1 cellular context compared by ENCODE assay signal in the genomic region with DNA sequence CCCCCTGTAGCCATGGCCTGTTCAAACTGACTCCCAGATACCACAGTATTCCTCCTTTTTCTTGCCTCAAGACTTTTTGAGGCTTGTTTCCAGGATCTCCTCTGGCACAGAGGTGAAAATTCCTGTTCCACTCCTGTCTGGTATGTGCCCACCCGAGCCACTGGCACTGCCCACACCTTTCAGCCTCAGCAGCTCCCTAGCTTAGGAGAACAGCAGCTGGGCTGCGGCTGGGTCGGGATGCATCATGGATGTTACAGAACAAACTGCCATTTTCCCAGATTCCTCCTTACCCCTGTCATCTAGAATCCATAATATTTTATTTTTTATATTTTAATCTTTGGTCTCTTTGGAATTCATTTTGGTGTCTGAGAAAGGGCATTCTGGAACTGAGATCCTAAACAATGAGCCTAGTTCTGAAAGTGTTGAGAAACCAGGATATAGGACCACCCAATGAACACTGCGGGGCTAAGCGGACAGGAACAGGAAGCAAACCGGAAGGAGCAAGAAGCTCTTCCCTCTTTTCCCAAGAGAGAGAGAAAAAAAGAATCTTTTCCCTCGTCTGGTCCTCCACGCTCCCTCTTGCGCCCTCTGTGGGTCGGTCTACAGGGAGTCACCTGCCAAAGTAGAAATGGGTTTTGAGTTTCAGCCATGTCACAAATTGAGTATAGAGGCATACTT.
TF ChIP-seq lines count a peak whose summit lies in the region.

No MANE protein-coding gene starts in this region.

TF ChIP-seq in H1, 55 proteins besides CTCF, POLR2A, EP300 and RAD21:
- TF ChIP-seq SIX5 (IDR thresholded peaks at IDR 0.05; ENCODE audit: low read depth, low read length) (no peak), KDM4A (IDR thresholded peaks at IDR 0.05; ENCODE audit: low read depth, low read length, severe bottlenecking) (peak; percentile 25), SRF (IDR thresholded peaks at IDR 0.05; ENCODE audit: low read depth, low read length) (no peak), EGR1 (IDR thresholded peaks at IDR 0.05; ENCODE audit: borderline replicate concordance, low read depth, low read length) (peak; percentile 16; the same call in 1 of the 2 replicates)
- TF ChIP-seq, protein P1, sequence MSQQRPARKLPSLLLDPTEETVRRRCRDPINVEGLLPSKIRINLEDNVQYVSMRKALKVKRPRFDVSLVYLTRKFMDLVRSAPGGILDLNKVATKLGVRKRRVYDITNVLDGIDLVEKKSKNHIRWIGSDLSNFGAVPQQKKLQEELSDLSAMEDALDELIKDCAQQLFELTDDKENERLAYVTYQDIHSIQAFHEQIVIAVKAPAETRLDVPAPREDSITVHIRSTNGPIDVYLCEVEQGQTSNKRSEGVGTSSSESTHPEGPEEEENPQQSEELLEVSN (IDR thresholded peaks at IDR 0.05), result 0 out of 2 replicates have a peak, but pooled peaks have one; percentile 30
TF ChIP-seq in H1: peak in this region for 3.
